1 cellular context compared by ENCODE assay signal in the genomic region with DNA sequence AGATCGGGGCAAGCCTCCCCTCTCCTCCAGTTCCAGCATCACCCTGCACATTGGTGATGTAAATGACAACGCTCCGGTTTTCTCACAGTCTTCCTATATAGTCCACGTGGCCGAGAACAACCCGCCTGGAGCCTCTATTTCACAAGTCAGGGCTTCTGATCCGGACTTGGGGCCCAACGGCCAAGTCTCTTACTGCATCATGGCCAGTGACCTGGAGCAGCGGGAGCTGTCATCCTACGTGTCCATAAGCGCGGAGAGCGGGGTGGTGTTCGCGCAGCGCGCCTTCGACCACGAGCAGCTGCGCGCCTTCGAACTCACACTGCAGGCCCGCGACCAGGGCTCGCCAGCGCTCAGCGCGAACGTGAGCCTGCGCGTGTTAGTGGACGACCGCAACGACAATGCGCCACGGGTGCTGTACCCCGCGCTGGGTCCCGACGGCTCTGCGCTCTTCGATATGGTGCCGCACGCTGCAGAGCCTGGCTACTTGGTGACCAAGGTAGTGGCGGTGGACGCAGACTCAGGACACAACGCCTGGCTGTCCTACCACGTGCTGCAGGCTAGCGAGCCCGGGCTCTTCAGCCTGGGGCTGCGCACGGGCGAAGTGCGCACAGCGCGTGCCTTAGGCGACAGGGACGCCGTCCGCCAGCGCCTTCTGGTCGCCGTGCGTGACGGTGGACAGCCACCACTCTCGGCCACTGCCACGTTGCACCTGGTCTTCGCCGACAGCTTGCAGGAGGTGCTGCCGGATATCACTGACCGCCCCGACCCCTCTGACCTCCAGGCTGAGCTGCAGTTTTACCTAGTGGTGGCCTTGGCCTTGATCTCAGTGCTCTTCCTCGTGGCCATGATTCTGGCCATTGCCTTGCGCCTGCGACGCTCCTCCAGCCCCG.
TF ChIP-seq lines count a peak whose summit lies in the region.

No MANE protein-coding gene starts in this region.

TF ChIP-seq in neural cell, 6 proteins besides CTCF, POLR2A, EP300 and RAD21 (continued from another document):
- TF ChIP-seq, protein P1, sequence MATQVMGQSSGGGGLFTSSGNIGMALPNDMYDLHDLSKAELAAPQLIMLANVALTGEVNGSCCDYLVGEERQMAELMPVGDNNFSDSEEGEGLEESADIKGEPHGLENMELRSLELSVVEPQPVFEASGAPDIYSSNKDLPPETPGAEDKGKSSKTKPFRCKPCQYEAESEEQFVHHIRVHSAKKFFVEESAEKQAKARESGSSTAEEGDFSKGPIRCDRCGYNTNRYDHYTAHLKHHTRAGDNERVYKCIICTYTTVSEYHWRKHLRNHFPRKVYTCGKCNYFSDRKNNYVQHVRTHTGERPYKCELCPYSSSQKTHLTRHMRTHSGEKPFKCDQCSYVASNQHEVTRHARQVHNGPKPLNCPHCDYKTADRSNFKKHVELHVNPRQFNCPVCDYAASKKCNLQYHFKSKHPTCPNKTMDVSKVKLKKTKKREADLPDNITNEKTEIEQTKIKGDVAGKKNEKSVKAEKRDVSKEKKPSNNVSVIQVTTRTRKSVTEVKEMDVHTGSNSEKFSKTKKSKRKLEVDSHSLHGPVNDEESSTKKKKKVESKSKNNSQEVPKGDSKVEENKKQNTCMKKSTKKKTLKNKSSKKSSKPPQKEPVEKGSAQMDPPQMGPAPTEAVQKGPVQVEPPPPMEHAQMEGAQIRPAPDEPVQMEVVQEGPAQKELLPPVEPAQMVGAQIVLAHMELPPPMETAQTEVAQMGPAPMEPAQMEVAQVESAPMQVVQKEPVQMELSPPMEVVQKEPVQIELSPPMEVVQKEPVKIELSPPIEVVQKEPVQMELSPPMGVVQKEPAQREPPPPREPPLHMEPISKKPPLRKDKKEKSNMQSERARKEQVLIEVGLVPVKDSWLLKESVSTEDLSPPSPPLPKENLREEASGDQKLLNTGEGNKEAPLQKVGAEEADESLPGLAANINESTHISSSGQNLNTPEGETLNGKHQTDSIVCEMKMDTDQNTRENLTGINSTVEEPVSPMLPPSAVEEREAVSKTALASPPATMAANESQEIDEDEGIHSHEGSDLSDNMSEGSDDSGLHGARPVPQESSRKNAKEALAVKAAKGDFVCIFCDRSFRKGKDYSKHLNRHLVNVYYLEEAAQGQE (IDR thresholded peaks at IDR 0.05; ENCODE audit: borderline replicate concordance): no peak
- no peak for TF ChIP-seq SMC3 (conservative IDR thresholded peaks at IDR 0.05; ENCODE audit: poor library complexity)
- no peak for TF ChIP-seq TAF1 (IDR thresholded peaks at IDR 0.05; ENCODE audit: low read depth)
- TF ChIP-seq MXI1 (conservative IDR thresholded peaks at IDR 0.05; ENCODE audit: poor library complexity, severe bottlenecking): no peak
- TF ChIP-seq EZH2 (IDR thresholded peaks at IDR 0.05; ENCODE audit: borderline replicate concordance, insufficient read depth, low read length, poor library complexity, severe bottlenecking): no peak
